14 cellular contexts compared by ENCODE assay signal in the genomic region with DNA sequence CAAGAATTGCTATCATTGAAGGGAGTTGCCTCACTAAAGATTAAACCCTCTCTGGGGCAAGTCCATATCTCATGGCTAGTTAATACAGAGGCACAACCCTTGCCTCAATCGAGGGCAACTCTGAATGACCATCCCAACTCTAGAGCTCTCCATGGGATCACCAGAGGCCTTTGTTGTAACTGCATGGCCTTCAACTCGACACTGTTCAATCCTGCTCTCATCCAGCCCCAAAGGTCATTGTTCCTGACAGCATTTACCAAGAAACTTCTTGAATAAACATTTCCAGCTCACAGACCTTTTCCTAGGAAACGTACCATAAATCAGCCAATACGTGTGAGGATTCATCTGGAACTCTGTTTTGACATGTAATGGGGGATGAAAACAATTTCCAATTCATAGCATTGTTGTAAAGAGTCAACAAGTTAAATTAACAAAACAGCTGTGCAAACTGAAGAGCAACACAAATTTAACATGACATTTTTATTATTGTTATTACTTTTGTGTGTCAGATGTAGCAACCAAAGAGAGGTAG.
DNase-seq lines count a peak whose midpoint lies in the region; ATAC-seq and TF ChIP-seq lines count a peak whose summit lies in the region.
"Had no signal": no experiment of that assay in that cellular context is flagged by ENCODE, and none has a peak within 500 bp of the region (broad histone marks: within the 10 kb centered on the region; RNA-seq: fewer than 3 reads in every experiment).

No MANE protein-coding gene starts in this region.

- no peak overlapping the region for H3K27ac ChIP-seq in liver (ENCODE audit: low read depth in 1 of 2, low read length in 2 of 2)
- no peak overlapping the region for H3K27ac ChIP-seq in osteoblast (ENCODE audit: low read depth, low read length)
- H3K27ac ChIP-seq: GM23248, KMS-11 had no signal

- no peak for TF ChIP-seq CTCF in liver (IDR thresholded peaks at IDR 0.05; ENCODE audit: low read depth, low read length, missing input control)
- no peak for TF ChIP-seq CTCF in osteoblast (IDR thresholded peaks at IDR 0.05; ENCODE audit: extremely low read depth, low read depth, low read length)

- TF ChIP-seq RAD21 in liver (IDR thresholded peaks at IDR 0.05), result no peak

- H2AFZ ChIP-seq in osteoblast (ENCODE audit: low read length), result no peak overlapping the region
- H2AFZ ChIP-seq: GM23248 had no signal

- no peak overlapping the region for H3K9ac ChIP-seq in liver (ENCODE audit: low read depth in 1 of 2, low read length in 2 of 2)
- H3K9ac ChIP-seq: GM23248, KMS-11 had no signal

- H3K9me3 Mint-ChIP-seq in stimulated activated effector memory CD8-positive, alpha-beta T cell treated with anti-CD3 and anti-CD28 coated beads, Interleukin-12 subunit alpha, Interleukin-12 subunit beta, amount 100 ng/mL, for 72 hours, result peaks cover 3% of the 10 kb centered on the region
- H3K9me3 Mint-ChIP-seq: CD8-positive, alpha-beta T cell had no signal

- no peaks in the 10 kb centered on the region for H4K20me1 ChIP-seq in osteoblast (ENCODE audit: insufficient read depth, low read length)

- H3K4me3 ChIP-seq in liver (ENCODE audit: low read depth in 1 of 3, low read length in 3 of 3), result no peak overlapping the region
- no peak overlapping the region for H3K4me3 ChIP-seq in osteoblast (ENCODE audit: insufficient read depth, low read length)
- H3K4me3 ChIP-seq: GM23248, HAP-1 had no signal

- H3K4me3 Mint-ChIP-seq in stimulated activated effector memory CD8-positive, alpha-beta T cell treated with anti-CD3 and anti-CD28 coated beads, Interleukin-12 subunit alpha, Interleukin-12 subunit beta, amount 100 ng/mL, for 72 hours, result no peak overlapping the region
- H3K4me3 Mint-ChIP-seq: CD14-positive monocyte; CD8-positive, alpha-beta T cell had no signal

- no peaks in the 10 kb centered on the region for H3K9me3 ChIP-seq in liver (ENCODE audit: control insufficient read depth in 4 of 4, low read length in 3 of 4)
- H3K9me3 ChIP-seq in osteoblast (ENCODE audit: low read depth, low read length), result no peaks in the 10 kb centered on the region
- H3K9me3 ChIP-seq: Caco-2, HAP-1 had no signal

- DNase-seq in NCI-H1930 (lab: John Stamatoyannopoulos, UW) (peak; percentile 70 to 79), SHP77 treated with DMSO at 0.1 percent for 48 hours (lab: John Stamatoyannopoulos, UW) (peak; percentile 39), OCI-M2 (lab: John Stamatoyannopoulos, UW; ENCODE audit: unreplicated experiment) (no peak), AG08395 (ENCODE audit: low spot score) (no peak), osteoblast (ENCODE audit: insufficient read length, low spot score, missing footprints) (no peak)
- no peak for DNase-seq in stimulated activated effector memory CD8-positive, alpha-beta T cell treated with anti-CD3 and anti-CD28 coated beads, Interleukin-12 subunit alpha, Interleukin-12 subunit beta, amount 100 ng/mL, for 72 hours (ENCODE audit: low spot score in 2 of 2)
- DNase-seq: Caco-2; CD8-positive, alpha-beta T cell had no signal

- no peak overlapping the region for H3K27ac Mint-ChIP-seq in stimulated activated effector memory CD8-positive, alpha-beta T cell treated with anti-CD3 and anti-CD28 coated beads, Interleukin-12 subunit alpha, Interleukin-12 subunit beta, amount 100 ng/mL, for 72 hours
- H3K27ac Mint-ChIP-seq: CD8-positive, alpha-beta T cell had no signal

- H3K79me2 ChIP-seq in osteoblast (ENCODE audit: insufficient read depth, low read length), result no peaks in the 10 kb centered on the region

- H3K4me1 ChIP-seq in liver (ENCODE audit: control insufficient read depth in 4 of 4, insufficient read depth in 4 of 4, low read length in 3 of 4) (peaks cover 0 to 10% (median 3%) of the 10 kb centered on the region in 4 donors), osteoblast (ENCODE audit: insufficient read depth, low read length) (no peaks in the 10 kb centered on the region)
- H3K4me1 ChIP-seq: Caco-2, HAP-1 had no signal

- H3K4me2 ChIP-seq in osteoblast (ENCODE audit: insufficient read depth, low read length), result no peak overlapping the region
- H3K4me2 ChIP-seq: KMS-11 had no signal

- H3K36me3 ChIP-seq in liver (ENCODE audit: control insufficient read depth in 4 of 4, insufficient read depth in 3 of 4, low read depth in 1 of 4, low read length in 3 of 4) (no peaks in the 10 kb centered on the region), osteoblast (ENCODE audit: insufficient read depth, low read length) (no peaks in the 10 kb centered on the region)
- H3K36me3 ChIP-seq: HAP-1 had no signal

- WGBS in liver, result 22% methylated on average over 4 of the region's 4 CpGs

- H3K27me3 ChIP-seq in liver (ENCODE audit: control insufficient read depth in 4 of 4, insufficient read depth in 4 of 4, low read length in 3 of 4) (no peaks in the 10 kb centered on the region), osteoblast (ENCODE audit: insufficient read depth, low read length) (no peaks in the 10 kb centered on the region)

- H3K36me3 Mint-ChIP-seq in stimulated activated effector memory CD8-positive, alpha-beta T cell treated with anti-CD3 and anti-CD28 coated beads, Interleukin-12 subunit alpha, Interleukin-12 subunit beta, amount 100 ng/mL, for 72 hours, result no peaks in the 10 kb centered on the region
- H3K36me3 Mint-ChIP-seq: CD14-positive monocyte; CD8-positive, alpha-beta T cell had no signal

- ATAC-seq in stimulated activated effector memory CD8-positive, alpha-beta T cell treated with anti-CD3 and anti-CD28 coated beads, Interleukin-12 subunit alpha, Interleukin-12 subunit beta, amount 100 ng/mL, for 72 hours, result peak; percentile 8
- no peak for ATAC-seq in HG02610 (IDR thresholded peaks at IDR 0.05; ENCODE audit: unreplicated experiment)
- ATAC-seq: CD8-positive, alpha-beta T cell had no signal

- H3K4me1 Mint-ChIP-seq in stimulated activated effector memory CD8-positive, alpha-beta T cell treated with anti-CD3 and anti-CD28 coated beads, Interleukin-12 subunit alpha, Interleukin-12 subunit beta, amount 100 ng/mL, for 72 hours, result no peaks in the 10 kb centered on the region
- H3K4me1 Mint-ChIP-seq: CD14-positive monocyte had no signal

TF ChIP-seq in liver, 16 proteins besides CTCF, POLR2A, EP300 and RAD21:
- TF ChIP-seq HNF4A (conservative IDR thresholded peaks at IDR 0.05) (peak; percentile 27 to 35), FOXA2 (IDR thresholded peaks at IDR 0.05) (no peak), RXRA (IDR thresholded peaks at IDR 0.05) (peak; percentile 63 to 69)

Comparison
In these comparisons a context has a peak if more than half of its experiments do, and no peak if none do; other contexts are left out.
1. DNase-seq: peak in NCI-H1930 (2 of 2) and SHP77 treated with DMSO at 0.1 percent for 48 hours (single experiment); none in stimulated activated effector memory CD8-positive, alpha-beta T cell treated with anti-CD3 and anti-CD28 coated beads, Interleukin-12 subunit alpha, Interleukin-12 subunit beta, amount 100 ng/mL, for 72 hours (0 of 2), OCI-M2 (single experiment), AG08395 (single experiment) and osteoblast (single experiment).